ENCODE assay signal across 18 cellular contexts in the genomic region with DNA sequence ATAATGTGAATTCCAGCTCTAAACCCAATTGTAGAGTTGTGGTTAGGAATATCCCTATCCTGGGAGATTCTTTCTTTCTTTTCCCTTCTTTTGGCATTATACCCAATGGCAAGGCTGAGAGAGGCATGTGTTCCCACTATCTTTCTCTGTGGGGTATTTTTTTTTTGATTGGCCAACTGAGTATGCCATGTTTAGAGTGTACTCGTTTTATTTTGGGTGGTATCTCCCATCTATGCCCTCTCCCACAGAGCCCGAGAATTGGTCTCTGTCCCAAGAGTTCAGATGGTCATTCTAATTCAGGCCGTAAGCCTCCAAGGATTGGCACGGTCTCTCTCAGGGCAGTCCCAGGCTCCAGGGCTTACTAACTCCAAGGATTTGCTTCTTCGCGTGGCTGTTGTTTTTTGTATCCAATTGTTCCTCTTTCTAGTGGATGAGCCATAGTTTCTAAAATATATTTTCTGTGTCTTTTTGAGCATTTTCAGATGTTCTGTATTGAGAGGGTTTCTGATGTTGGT.
"Had no signal": no experiment of that assay in that cellular context is flagged by ENCODE, and none has a peak within 500 bp of the region (broad histone marks: within the 10 kb centered on the region; RNA-seq: fewer than 3 reads in every experiment).

No MANE protein-coding gene starts in this region.

- H3K4me3 Mint-ChIP-seq: IgD-negative memory B cell had no signal

- ATAC-seq: K562 had no signal

- H3K27me3 Mint-ChIP-seq: IgD-negative memory B cell had no signal

- H3K36me3 Mint-ChIP-seq: IgD-negative memory B cell had no signal

- DNase-seq: Kasumi-1, MM.1S, NCI-H1105, NCI-H1417, NCI-H1436 treated with DMSO at 0.1 percent for 48 hours, NCI-H1694, NCI-H187 treated with DMSO at 0.1 percent for 48 hours, NCI-H2029 treated with DMSO at 0.1 percent for 48 hours, NCI-H2171 treated with DMSO at 0.1 percent for 48 hours, NCI-H446, NCI-H510A, NCI-H69, NCI-H774, Right ventricle myocardium superior, RPMI8226, SIG-M5 had no signal
